Comparison of ENCODE assay signal across 8 cellular contexts in the genomic region with DNA sequence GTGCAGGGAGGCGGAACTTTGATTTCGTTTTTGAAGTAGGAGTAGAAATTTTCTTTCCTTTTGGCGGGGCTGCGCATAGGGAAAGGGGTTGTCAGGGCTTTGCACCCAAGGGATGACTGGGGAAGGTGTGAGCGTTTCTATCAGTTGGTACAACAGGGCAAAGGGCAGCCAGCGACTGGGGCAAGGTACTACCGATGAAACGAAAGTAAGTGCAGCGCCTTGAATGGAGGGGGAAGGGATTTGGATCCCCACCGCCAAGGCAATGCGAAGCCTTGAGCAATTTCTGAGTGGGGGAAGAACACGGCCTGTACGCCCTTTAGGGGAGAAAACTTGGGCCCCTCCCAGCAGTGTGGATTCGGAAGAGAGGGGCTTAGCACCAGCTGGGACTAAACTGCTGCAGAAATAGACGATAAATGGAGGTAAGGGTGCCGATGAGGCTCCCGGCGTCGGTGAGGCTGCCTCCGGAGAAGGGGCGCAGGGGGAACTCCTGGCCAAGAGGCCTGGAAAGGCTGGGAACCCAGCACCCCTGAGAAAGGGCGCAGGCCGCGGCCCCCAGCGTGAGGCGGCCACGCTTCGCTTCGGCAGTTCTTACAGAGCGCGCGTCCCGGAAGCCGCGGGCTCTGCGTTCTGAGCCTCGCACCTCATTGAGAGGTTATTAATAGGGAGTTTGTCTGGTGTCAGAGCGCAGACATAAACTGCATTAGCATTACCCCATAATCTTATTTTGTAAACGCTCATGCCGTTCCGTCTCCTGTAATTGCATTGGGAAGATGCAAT. TPM values are rescaled to one million over a fixed set of nuclear protein-coding genes. Genes with fewer than 3 reads are reported as not detected.
DNase-seq lines count a peak whose midpoint lies in the region; ATAC-seq and TF ChIP-seq lines count a peak whose summit lies in the region.

No MANE protein-coding gene starts in this region.

- intact Hi-C loops in spleen (cut with DNase I; ENCODE audit: low total_unique reads) = no loop called here

- H3K4me1 ChIP-seq in right atrium auricular region (peaks cover 0 to 27% of the 10 kb centered on the region in 2 donors), spleen (peaks cover 16 to 55% (median 35%) of the 10 kb centered on the region in 6 donors)

- ATAC-seq in GM18867 (IDR thresholded peaks at IDR 0.05; ENCODE audit: unreplicated experiment) = no peak

- peak overlapping the region; percentile 74 for H3K27ac Mint-ChIP-seq in activated T-cell treated with anti-CD3 and anti-CD28 coated beads, Interleukin-2, amount 50 U/mL, for 24 hours

- WGBS in spleen, 5 donors = 7 to 11% (median 8%) methylated on average over 41 of the region's 41 CpGs

- H3K36me3 Mint-ChIP-seq in activated T-cell treated with anti-CD3 and anti-CD28 coated beads, Interleukin-2, amount 50 U/mL, for 24 hours (ENCODE audit: low read depth) = no peaks in the 10 kb centered on the region

- no peak overlapping the region for H3K27ac ChIP-seq in right atrium auricular region
- H3K27ac ChIP-seq in spleen = peak overlapping the region; percentile 37 to 75 (median 62)

- H3K4me3 ChIP-seq in right atrium auricular region (peak overlapping the region; percentile 33 to 53), spleen (peak overlapping the region; percentile 39 to 73 (median 46))

- H3K9me3 ChIP-seq in right atrium auricular region (no peaks in the 10 kb centered on the region), spleen (no peaks in the 10 kb centered on the region)

- TF ChIP-seq CTCF in right atrium auricular region (IDR thresholded peaks at IDR 0.05) (no peak), spleen (IDR thresholded peaks at IDR 0.05 in 8 of 11, conservative IDR thresholded peaks at IDR 0.05 in 3 of 11) (no peak)

- DNase-seq in NOMO-1 treated with DMSO at 0.1 percent for 48 hours (lab: John Stamatoyannopoulos, UW; ENCODE audit: unreplicated experiment) = peak; percentile 8
- DNase-seq in NOMO-1 treated with dmso at 0.1 percent for 144 hours (lab: John Stamatoyannopoulos, UW; ENCODE audit: unreplicated experiment) = no peak
- DNase-seq in activated T-cell treated with anti-CD3 and anti-CD28 coated beads, Interleukin-2, amount 50 U/mL, for 24 hours = peak; percentile 60
- no peak for DNase-seq in right atrium auricular region (ENCODE audit: low spot score)
- peak; percentile 87 for DNase-seq in spleen
- DNase-seq in NCI-H1417 (lab: John Stamatoyannopoulos, UW) = no peak
- no peak for DNase-seq in hepatic stellate cell (ENCODE audit: low spot score)

- no peaks in the 10 kb centered on the region for H3K36me3 ChIP-seq in right atrium auricular region
- no peaks in the 10 kb centered on the region for H3K36me3 ChIP-seq in spleen

- peaks cover 31% of the 10 kb centered on the region for H3K4me1 Mint-ChIP-seq in activated T-cell treated with anti-CD3 and anti-CD28 coated beads, Interleukin-2, amount 50 U/mL, for 24 hours (ENCODE audit: low read depth)

- H3K27me3 Mint-ChIP-seq in activated T-cell treated with anti-CD3 and anti-CD28 coated beads, Interleukin-2, amount 50 U/mL, for 24 hours = peaks cover 67% of the 10 kb centered on the region

- TF ChIP-seq POLR2A in spleen (IDR thresholded peaks at IDR 0.05) = no peak

- peaks cover 0 to 23% of the 10 kb centered on the region in 2 donors for H3K27me3 ChIP-seq in right atrium auricular region
- peaks cover 5 to 91% (median 48%) of the 10 kb centered on the region in 7 donors for H3K27me3 ChIP-seq in spleen (replicated peaks in 1 of 7)

- H3K9me3 Mint-ChIP-seq in activated T-cell treated with anti-CD3 and anti-CD28 coated beads, Interleukin-2, amount 50 U/mL, for 24 hours = no peaks in the 10 kb centered on the region

- H3K4me3 Mint-ChIP-seq in activated T-cell treated with anti-CD3 and anti-CD28 coated beads, Interleukin-2, amount 50 U/mL, for 24 hours = peak overlapping the region; percentile 81

RNA-seq across cellular contexts. Expression of gene TLX1, which starts 10.0 kb away (rescaled TPM):
- total RNA-seq in right atrium auricular region (not detected), spleen (10 to 100 TPM; 21.0 to 91.5 (median 35.0) TPM)
- 10 to 100 TPM in 1 of 3 donors, 1 to 10 TPM in 2; 5.7 to 11.7 (median 7.5) TPM for polyA plus RNA-seq in spleen

RNA-seq across cellular contexts. Expression of gene KAZALD1, which starts 59.3 kb away (rescaled TPM):
- total RNA-seq in right atrium auricular region (1 to 10 TPM; 7.0 to 7.5 TPM), spleen (10 to 100 TPM; 15.1 to 67.3 (median 57.3) TPM)
- 10 to 100 TPM; 11.6 to 32.5 (median 15.5) TPM for polyA plus RNA-seq in spleen

Comparison
In these comparisons a context has a peak if more than half of its experiments do, and no peak if none do; other contexts are left out.
1. DNase-seq: peak in NOMO-1 treated with DMSO at 0.1 percent for 48 hours (single experiment), activated T-cell treated with anti-CD3 and anti-CD28 coated beads, Interleukin-2, amount 50 U/mL, for 24 hours (single experiment) and spleen (single experiment); none in NOMO-1 treated with dmso at 0.1 percent for 144 hours (single experiment), right atrium auricular region (single experiment), NCI-H1417 (0 of 3) and hepatic stellate cell (single experiment).
2. H3K27ac ChIP-seq: peak in spleen (8 of 8); none in right atrium auricular region (0 of 2).
3. RNA of gene TLX1, which starts 10.0 kb away (total RNA-seq): 21.0 to 91.5 TPM in spleen; not detected in right atrium auricular region; every median in the first group is over 10 times any median in the second.